ENCODE assay signal across 17 cellular contexts in the genomic region with DNA sequence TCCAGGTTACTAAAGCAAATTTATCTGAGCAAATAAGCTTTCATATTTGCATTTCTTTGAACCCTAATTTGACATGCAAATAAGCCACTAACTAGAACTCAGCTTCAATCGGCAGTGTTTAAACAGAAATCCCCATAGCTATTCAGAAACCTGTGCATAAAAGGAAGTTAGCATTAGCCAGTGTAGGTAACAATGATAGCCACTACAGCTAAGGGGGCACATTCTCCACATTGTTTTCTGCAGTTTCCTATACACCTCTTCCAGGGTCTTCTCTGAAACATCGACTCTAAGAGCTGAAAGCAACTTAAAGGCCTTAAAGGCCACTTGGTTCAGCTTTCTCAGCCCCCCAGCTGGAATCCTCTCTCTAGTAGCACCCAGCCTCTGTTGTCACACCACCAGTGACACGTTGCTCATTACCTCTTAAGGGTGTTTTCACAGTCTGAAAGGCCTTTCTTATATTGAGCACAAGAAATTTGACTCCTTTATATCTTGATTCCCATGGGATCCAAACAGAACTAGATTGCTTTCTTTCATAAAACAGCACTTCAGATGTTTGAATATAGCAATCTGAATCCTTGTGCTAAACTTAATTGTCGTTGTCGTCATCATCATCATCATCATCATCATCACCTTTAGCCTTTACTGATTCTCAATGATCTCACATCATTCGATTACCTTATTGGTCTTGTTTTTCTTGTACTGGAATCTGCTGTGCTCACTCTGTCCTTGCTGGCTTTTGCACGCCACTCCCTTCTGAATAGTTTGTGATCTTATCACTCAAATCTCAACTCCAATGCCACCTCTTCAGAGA.
"Had no signal": no experiment of that assay in that cellular context is flagged by ENCODE, and none has a peak within 500 bp of the region (broad histone marks: within the 10 kb centered on the region; RNA-seq: fewer than 3 reads in every experiment).

No MANE protein-coding gene starts in this region.

- H3K4me1 ChIP-seq: prostate gland, spleen, upper lobe of left lung had no signal

- H3K27me3 ChIP-seq: esophagus muscularis mucosa, neutrophil, ovary, spleen, upper lobe of left lung had no signal

- H3K36me3 Mint-ChIP-seq: activated naive CD4-positive, alpha-beta T cell treated with anti-CD3 and anti-CD28 coated beads, Interleukin-2, amount 10 ng/mL, durations not matched to agents 7 days and 5 days; natural killer cell treated with Interleukin-12 subunit alpha and Interleukin-12 subunit beta and Interleukin-15 and Interleukin-18, amount 100 ng/mL, for 72 hours had no signal

- H3K4me2 ChIP-seq: hepatocyte had no signal

- H3K9me3 Mint-ChIP-seq: activated CD4-positive, alpha-beta memory T cell treated with anti-CD3 and anti-CD28 coated beads, Interleukin-2, amount 10 ng/mL, durations not matched to agents 7 days and 5 days; activated naive CD4-positive, alpha-beta T cell treated with anti-CD3 and anti-CD28 coated beads, Interleukin-2, amount 10 ng/mL, durations not matched to agents 7 days and 5 days had no signal

- H3K4me1 Mint-ChIP-seq: activated CD4-positive, alpha-beta memory T cell treated with anti-CD3 and anti-CD28 coated beads, Interleukin-2, amount 10 ng/mL, durations not matched to agents 7 days and 5 days; activated CD4-positive, alpha-beta T cell treated with anti-CD3 and anti-CD28 coated beads, Interleukin-2, amount 10 ng/mL, durations not matched to agents 24 days and 14 days; activated naive CD4-positive, alpha-beta T cell treated with anti-CD3 and anti-CD28 coated beads, Interleukin-2, amount 10 ng/mL, durations not matched to agents 7 days and 5 days had no signal

- H3K4me3 ChIP-seq: coronary artery, esophagus muscularis mucosa, hepatocyte, ovary, prostate gland, spleen, upper lobe of left lung had no signal

- H3K4me3 Mint-ChIP-seq: activated CD4-positive, alpha-beta memory T cell treated with anti-CD3 and anti-CD28 coated beads, Interleukin-2, amount 10 ng/mL, durations not matched to agents 7 days and 5 days; activated CD4-positive, alpha-beta T cell treated with anti-CD3 and anti-CD28 coated beads, Interleukin-2, amount 10 ng/mL, durations not matched to agents 24 days and 14 days; activated naive CD4-positive, alpha-beta T cell treated with anti-CD3 and anti-CD28 coated beads, Interleukin-2, amount 10 ng/mL, durations not matched to agents 7 days and 5 days; natural killer cell treated with Interleukin-12 subunit alpha and Interleukin-12 subunit beta and Interleukin-15 and Interleukin-18, amount 100 ng/mL, for 72 hours had no signal

- H3K36me3 ChIP-seq: esophagus muscularis mucosa, neutrophil, ovary, prostate gland, spleen, upper lobe of left lung had no signal

- DNase-seq: activated CD4-positive, alpha-beta memory T cell treated with anti-CD3 and anti-CD28 coated beads, Interleukin-2, amount 10 ng/mL, durations not matched to agents 7 days and 5 days; activated CD4-positive, alpha-beta T cell treated with anti-CD3 and anti-CD28 coated beads, Interleukin-2, amount 10 ng/mL, durations not matched to agents 24 days and 14 days; activated effector memory CD4-positive, alpha-beta T cell treated with anti-CD3 and anti-CD28 coated beads, Interleukin-2, amount 50 U/mL, for 16 hours; activated naive CD4-positive, alpha-beta T cell treated with anti-CD3 and anti-CD28 coated beads, Interleukin-2, amount 10 ng/mL, durations not matched to agents 7 days and 5 days; amygdala; glutamatergic neuron; ovary; spleen; stimulated activated CD4-positive, alpha-beta T cell treated with anti-CD3 and anti-CD28 coated beads, Interleukin-4, amount 100 ng/mL, for 24 hours; stimulated activated naive CD8-positive, alpha-beta T cell treated with anti-CD3 and anti-CD28 coated beads, Interleukin-15, Interleukin-2, amounts not matched to agents 100 U/mL and 50 U/mL, for 24 hours; upper lobe of left lung had no signal

- H2AFZ ChIP-seq: hepatocyte had no signal

- H3K9me3 ChIP-seq: esophagus muscularis mucosa, neutrophil, ovary, prostate gland, spleen, upper lobe of left lung had no signal

- H3K27me3 Mint-ChIP-seq: activated CD4-positive, alpha-beta memory T cell treated with anti-CD3 and anti-CD28 coated beads, Interleukin-2, amount 10 ng/mL, durations not matched to agents 7 days and 5 days; activated CD4-positive, alpha-beta T cell treated with anti-CD3 and anti-CD28 coated beads, Interleukin-2, amount 10 ng/mL, durations not matched to agents 24 days and 14 days; activated naive CD4-positive, alpha-beta T cell treated with anti-CD3 and anti-CD28 coated beads, Interleukin-2, amount 10 ng/mL, durations not matched to agents 7 days and 5 days had no signal

- H3K27ac ChIP-seq: coronary artery, esophagus muscularis mucosa, hepatocyte, neutrophil, ovary, prostate gland, spleen, upper lobe of left lung had no signal

- H3K27ac Mint-ChIP-seq: activated CD4-positive, alpha-beta memory T cell treated with anti-CD3 and anti-CD28 coated beads, Interleukin-2, amount 10 ng/mL, durations not matched to agents 7 days and 5 days; activated CD4-positive, alpha-beta T cell treated with anti-CD3 and anti-CD28 coated beads, Interleukin-2, amount 10 ng/mL, durations not matched to agents 24 days and 14 days; activated naive CD4-positive, alpha-beta T cell treated with anti-CD3 and anti-CD28 coated beads, Interleukin-2, amount 10 ng/mL, durations not matched to agents 7 days and 5 days; natural killer cell treated with Interleukin-12 subunit alpha and Interleukin-12 subunit beta and Interleukin-15 and Interleukin-18, amount 100 ng/mL, for 72 hours had no signal

- H3K79me2 ChIP-seq: hepatocyte had no signal
